In the genomic region with DNA sequence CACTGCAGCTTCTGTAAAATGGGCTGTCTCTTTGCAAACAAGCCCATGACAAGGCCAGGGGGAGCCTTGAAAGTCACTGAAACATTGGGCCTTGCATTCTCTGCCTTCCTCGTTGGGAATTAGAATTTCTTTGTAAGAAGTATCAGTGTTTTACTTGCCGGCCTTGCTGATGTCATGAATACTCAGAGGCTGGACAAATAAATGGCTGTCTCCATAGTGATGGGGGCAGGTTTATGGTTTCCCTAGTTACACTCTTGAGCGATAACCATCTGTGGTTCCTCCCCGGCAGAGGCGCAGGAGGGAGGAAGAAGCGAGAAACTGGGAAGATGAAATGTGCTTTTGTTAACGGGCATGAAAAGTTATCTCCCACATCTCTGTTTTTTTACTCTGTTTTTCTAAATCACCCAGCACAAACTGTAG, we compare ENCODE assay signal across 1 cellular context.
TF ChIP-seq lines count a peak whose summit lies in the region.

No MANE protein-coding gene starts in this region.

TF ChIP-seq in SK-N-SH, 30 proteins besides CTCF, POLR2A, EP300 and RAD21 (continued from another document):
- TF ChIP-seq REST (IDR thresholded peaks at IDR 0.05; ENCODE audit: low read depth, low read length) (no peak), USF2 (IDR thresholded peaks at IDR 0.05; ENCODE audit: borderline replicate concordance, low read depth, low read length) (no peak), GABPA (IDR thresholded peaks at IDR 0.05; ENCODE audit: low read depth) (no peak), CHD2 (IDR thresholded peaks at IDR 0.05; ENCODE audit: low read length, partially characterized antibody) (peak; percentile 25), TEAD4 (IDR thresholded peaks at IDR 0.05; ENCODE audit: borderline replicate concordance, insufficient read depth) (no peak), SIN3A (IDR thresholded peaks at IDR 0.05; ENCODE audit: borderline replicate concordance, low read depth, low read length) (no peak), NRF1 (IDR thresholded peaks at IDR 0.05; ENCODE audit: low read depth, low read length) (no peak), RXRA (IDR thresholded peaks at IDR 0.05; ENCODE audit: borderline replicate concordance, low read depth) (no peak), SMC3 (IDR thresholded peaks at IDR 0.05; ENCODE audit: low read depth, low read length) (no peak)
- TF ChIP-seq, protein P1, sequence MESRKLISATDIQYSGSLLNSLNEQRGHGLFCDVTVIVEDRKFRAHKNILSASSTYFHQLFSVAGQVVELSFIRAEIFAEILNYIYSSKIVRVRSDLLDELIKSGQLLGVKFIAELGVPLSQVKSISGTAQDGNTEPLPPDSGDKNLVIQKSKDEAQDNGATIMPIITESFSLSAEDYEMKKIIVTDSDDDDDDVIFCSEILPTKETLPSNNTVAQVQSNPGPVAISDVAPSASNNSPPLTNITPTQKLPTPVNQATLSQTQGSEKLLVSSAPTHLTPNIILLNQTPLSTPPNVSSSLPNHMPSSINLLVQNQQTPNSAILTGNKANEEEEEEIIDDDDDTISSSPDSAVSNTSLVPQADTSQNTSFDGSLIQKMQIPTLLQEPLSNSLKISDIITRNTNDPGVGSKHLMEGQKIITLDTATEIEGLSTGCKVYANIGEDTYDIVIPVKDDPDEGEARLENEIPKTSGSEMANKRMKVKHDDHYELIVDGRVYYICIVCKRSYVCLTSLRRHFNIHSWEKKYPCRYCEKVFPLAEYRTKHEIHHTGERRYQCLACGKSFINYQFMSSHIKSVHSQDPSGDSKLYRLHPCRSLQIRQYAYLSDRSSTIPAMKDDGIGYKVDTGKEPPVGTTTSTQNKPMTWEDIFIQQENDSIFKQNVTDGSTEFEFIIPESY (IDR thresholded peaks at IDR 0.05; ENCODE audit: borderline replicate concordance, low read depth): no peak
